ENCODE assay signal across 9 cellular contexts in the genomic region with DNA sequence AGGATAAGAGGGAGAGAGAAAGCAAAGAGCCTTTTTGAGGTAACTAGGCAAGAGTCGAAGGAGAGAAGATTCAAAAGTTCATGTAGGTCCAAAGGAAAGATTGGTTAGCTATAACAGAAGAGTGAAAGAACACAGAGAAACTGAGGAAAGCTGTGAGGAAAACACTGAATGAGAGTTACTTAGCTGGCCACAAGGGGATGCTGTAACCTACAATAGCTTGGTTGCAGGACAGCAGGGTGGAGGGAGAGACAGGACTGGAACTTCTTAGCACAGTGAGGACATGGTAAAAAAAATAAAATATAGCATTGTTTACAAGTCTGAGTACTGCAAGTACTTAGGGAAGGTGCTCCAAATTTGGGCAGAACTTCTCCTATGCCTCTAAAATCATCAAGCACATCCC. TPM values are rescaled to one million over a fixed set of nuclear protein-coding genes. Genes with fewer than 3 reads are reported as not detected.
DNase-seq lines count a peak whose midpoint lies in the region; ATAC-seq and TF ChIP-seq lines count a peak whose summit lies in the region.
"Had no signal": no experiment of that assay in that cellular context is flagged by ENCODE, and none has a peak within 500 bp of the region (broad histone marks: within the 10 kb centered on the region; RNA-seq: fewer than 3 reads in every experiment).

No MANE protein-coding gene starts in this region.

- intact Hi-C loops in mucosa of descending colon (cut with DNase I, micrococcal nuclease) = no loop called here

- TF ChIP-seq CTCF in mucosa of descending colon (IDR thresholded peaks at IDR 0.05) = peak; percentile 18

- no peak overlapping the region for H3K4me3 ChIP-seq in mucosa of descending colon

- TF ChIP-seq RAD21 in Ishikawa (IDR thresholded peaks at IDR 0.05; ENCODE audit: low read depth) = peak; percentile 54

- DNase-seq in COR-L47 (lab: John Stamatoyannopoulos, UW) = peak; percentile 15
- peak; percentile 11 for DNase-seq in cerebellar cortex (ENCODE audit: low spot score)
- DNase-seq in mucosa of descending colon = peak in 1 of 3 donors; percentile 40
- DNase-seq in EL = no peak
- DNase-seq in GOT3 (lab: John Stamatoyannopoulos, UW) = no peak

- H3K9me3 ChIP-seq in mucosa of descending colon = no peaks in the 10 kb centered on the region

- H3K36me3 ChIP-seq in mucosa of descending colon (ENCODE audit: low read depth) = no peaks in the 10 kb centered on the region

- no peaks in the 10 kb centered on the region for H3K4me1 ChIP-seq in mucosa of descending colon (ENCODE audit: low read depth)

- no peak for TF ChIP-seq EP300 in Ishikawa (IDR thresholded peaks at IDR 0.05; ENCODE audit: borderline replicate concordance)

- ATAC-seq in mucosa of descending colon = peak; percentile 69
- no peak for ATAC-seq in HG03520 (IDR thresholded peaks at IDR 0.05; ENCODE audit: unreplicated experiment)
- ATAC-seq in HG02840 (IDR thresholded peaks at IDR 0.05; ENCODE audit: low FRiP score, unreplicated experiment) = no peak
- ATAC-seq: natural killer cell treated with Interleukin-12 subunit alpha and Interleukin-12 subunit beta and Interleukin-15 and Interleukin-18, amount 100 ng/mL, for 72 hours had no signal

TF ChIP-seq in Ishikawa, 13 proteins besides CTCF, POLR2A, EP300 and RAD21:
- TF ChIP-seq ZBTB7A (IDR thresholded peaks at IDR 0.05; ENCODE audit: low read depth) (no peak), YY1 (IDR thresholded peaks at IDR 0.05; ENCODE audit: low read depth) (no peak), FOXM1 (IDR thresholded peaks at IDR 0.05; ENCODE audit: borderline replicate concordance, low read depth) (no peak), USF1 (IDR thresholded peaks at IDR 0.05) (no peak), TEAD4 (IDR thresholded peaks at IDR 0.05) (no peak), TCF12 (IDR thresholded peaks at IDR 0.05; ENCODE audit: low read depth) (no peak), EGR1 (IDR thresholded peaks at IDR 0.05) (no peak), REST (IDR thresholded peaks at IDR 0.05; ENCODE audit: low read depth) (no peak), TAF1 (IDR thresholded peaks at IDR 0.05; ENCODE audit: low read depth) (no peak), CREB1 (IDR thresholded peaks at IDR 0.05; ENCODE audit: low read depth) (no peak), NFIC (IDR thresholded peaks at IDR 0.05) (no peak), CEBPB (IDR thresholded peaks at IDR 0.05) (no peak)
- TF ChIP-seq, protein P1, sequence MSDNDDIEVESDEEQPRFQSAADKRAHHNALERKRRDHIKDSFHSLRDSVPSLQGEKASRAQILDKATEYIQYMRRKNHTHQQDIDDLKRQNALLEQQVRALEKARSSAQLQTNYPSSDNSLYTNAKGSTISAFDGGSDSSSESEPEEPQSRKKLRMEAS (IDR thresholded peaks at IDR 0.05) = no peak

RNA-seq across cellular contexts. Expression of gene RAI2, which starts 48.3 kb away (rescaled TPM):
- total RNA-seq in mucosa of descending colon = 10 to 100 TPM in 1 of 3 donors, 1 to 10 TPM in 2; 3.6 to 20.7 (median 4.7) TPM

Comparison
In these comparisons a context has a peak if more than half of its experiments do, and no peak if none do; other contexts are left out.
1. DNase-seq: peak in COR-L47 (single experiment) and cerebellar cortex (single experiment); none in EL (single experiment) and GOT3 (single experiment).